Comparison of ENCODE assay signal across 9 cellular contexts in genomic region chr2:237685408-237685807, GRCh38. TPM values are rescaled to one million over a fixed set of nuclear protein-coding genes. Genes with fewer than 3 reads are reported as not detected.
DNase-seq lines count a peak whose midpoint lies in the region; TF ChIP-seq lines count a peak whose summit lies in the region.
"Had no signal": no experiment of that assay in that cellular context is flagged by ENCODE, and none has a peak within 500 bp of the region (broad histone marks: within the 10 kb centered on the region; RNA-seq: fewer than 3 reads in every experiment).

No MANE protein-coding gene starts in this region.

- TF ChIP-seq CTCF in epithelial cell of proximal tubule (conservative IDR thresholded peaks at IDR 0.05; ENCODE audit: low read depth, low read length): peak; percentile 56
- TF ChIP-seq CTCF in osteocyte (IDR thresholded peaks at IDR 0.05): peak; percentile 45

- no peaks in the 10 kb centered on the region for H3K27me3 Mint-ChIP-seq in osteocyte (ENCODE audit: unreplicated experiment)

- peak; percentile 39 for DNase-seq in EL
- DNase-seq in NCI-H226: peak; percentile 44
- DNase-seq in epithelial cell of proximal tubule (ENCODE audit: low read depth): no peak
- no peak for DNase-seq in osteocyte (ENCODE audit: extremely low spot score, unreplicated experiment)
- DNase-seq in effector CD8-positive, alpha-beta T cell (lab: John Stamatoyannopoulos, UW): no peak
- no peak for DNase-seq in Ammon's horn (ENCODE audit: low spot score)
- DNase-seq in activated CD8-positive, alpha-beta memory T cell treated with anti-CD3 and anti-CD28 coated beads for 24 hours: no peak
- DNase-seq: NCI-H446, nephron progenitor cell had no signal

- peak overlapping the region; percentile 76 for H3K27ac Mint-ChIP-seq in osteocyte (ENCODE audit: unreplicated experiment)
- H3K27ac Mint-ChIP-seq: nephron progenitor cell had no signal

- H3K36me3 Mint-ChIP-seq in osteocyte (ENCODE audit: unreplicated experiment): peaks cover 17% of the 10 kb centered on the region

- no peaks in the 10 kb centered on the region for H3K9me3 Mint-ChIP-seq in osteocyte (ENCODE audit: unreplicated experiment)

- H3K4me1 Mint-ChIP-seq in osteocyte (ENCODE audit: unreplicated experiment): peaks cover 47% of the 10 kb centered on the region

- no peak overlapping the region for H3K4me3 ChIP-seq in epithelial cell of proximal tubule (ENCODE audit: low read depth, low read length)

- no peak overlapping the region for H3K4me3 Mint-ChIP-seq in osteocyte (ENCODE audit: unreplicated experiment)
- H3K4me3 Mint-ChIP-seq: nephron progenitor cell had no signal

RNA-seq across cellular contexts. Expression of gene LRRFIP1, which starts 58.0 kb away (rescaled TPM):
- 69.0 and 81.9 TPM in 2 replicates for total RNA-seq in epithelial cell of proximal tubule
- total RNA-seq in osteocyte: 78.9 and 79.9 TPM in 2 replicates

Comparison
In these comparisons a context has a peak if more than half of its experiments do, and no peak if none do; other contexts are left out.
1. DNase-seq: peak in EL (single experiment) and NCI-H226 (single experiment); none in epithelial cell of proximal tubule (single experiment), osteocyte (single experiment), effector CD8-positive, alpha-beta T cell (single experiment), Ammon's horn (single experiment) and activated CD8-positive, alpha-beta memory T cell treated with anti-CD3 and anti-CD28 coated beads for 24 hours (single experiment).